Comparison of ENCODE assay signal across 9 cellular contexts in genomic region chr9:96967591-96967990, GRCh38. TPM values are rescaled to one million over a fixed set of nuclear protein-coding genes. Genes with fewer than 3 reads are reported as not detected.
DNase-seq lines count a peak whose midpoint lies in the region; TF ChIP-seq lines count a peak whose summit lies in the region.
"Not testable (repeated sequence)": the region's sequence is repeated elsewhere in the genome, so short reads cannot be mapped to it uniquely, and the experiment has no call there.
"Had no signal": no experiment of that assay in that cellular context is flagged by ENCODE, and none has a peak within 500 bp of the region (broad histone marks: within the 10 kb centered on the region; RNA-seq: fewer than 3 reads in every experiment).

No MANE protein-coding gene starts in this region.

- in situ Hi-C loops in mammary epithelial cell (cut with MboI; ENCODE audit: low sequenced_read_pairs in 2 of 2), result not testable (repeated sequence)

- BruUV-seq in mammary epithelial cell (replicated peaks; lab: Mats Ljungman, UMichigan), result not testable (repeated sequence)

- not testable (repeated sequence) for H3K27me3 ChIP-seq in WERI-Rb-1 (ENCODE audit: insufficient read depth, low read depth, severe bottlenecking); mammary epithelial cell (ENCODE audit: insufficient read depth, low read length); hepatocyte

- H3K4me2 ChIP-seq in mammary epithelial cell (ENCODE audit: insufficient read depth, low read depth, low read length), result peak overlapping the region; percentile 6
- H3K4me2 ChIP-seq in hepatocyte, result not testable (repeated sequence)

- not testable (repeated sequence) for H3K36me3 ChIP-seq in WERI-Rb-1; mammary epithelial cell (ENCODE audit: insufficient read depth, low read length); hepatocyte (replicated peaks; ENCODE audit: insufficient read depth, low read depth)

- H3K36me3 Mint-ChIP-seq in nephron progenitor cell (ENCODE audit: low read depth), result peaks cover 47% of the 10 kb centered on the region

- not testable (repeated sequence) for H3K9ac ChIP-seq in mammary epithelial cell (ENCODE audit: insufficient read depth, low read length)

- not testable (repeated sequence) for H3K9me2 ChIP-seq in hepatocyte (replicated peaks; ENCODE audit: insufficient read depth)

- H3K4me3 ChIP-seq in Jurkat, Clone E6-1 (ENCODE audit: low read length); WERI-Rb-1 (ENCODE audit: low read depth, low read length); mammary epithelial cell (replicated peaks in 1 of 3; ENCODE audit: insufficient read depth in 1 of 3, low read depth in 2 of 3, low read length in 3 of 3); hepatocyte: not testable (repeated sequence)

- not testable (repeated sequence) for H3K4me1 ChIP-seq in mammary epithelial cell (ENCODE audit: insufficient read depth, low read length); hepatocyte (ENCODE audit: insufficient read depth)

- not testable (repeated sequence) for H3K9me3 ChIP-seq in WERI-Rb-1 (ENCODE audit: severe bottlenecking); mammary epithelial cell (replicated peaks; ENCODE audit: insufficient read depth, low read length); hepatocyte (ENCODE audit: low read depth)

- H3K79me2 ChIP-seq in mammary epithelial cell (ENCODE audit: insufficient read depth, low read length) (peaks cover 36% of the 10 kb centered on the region), hepatocyte (peaks cover 13% of the 10 kb centered on the region)

- CTCF ChIA-PET in mammary epithelial cell (lab: Charles Lee; ENCODE audit: low non-redundant PET), result not testable (repeated sequence)

- dilution Hi-C loops in mammary epithelial cell (cut with HindIII; ENCODE audit: low sequenced_read_pairs), result not testable (repeated sequence)

- not testable (repeated sequence) for H3K9me3 Mint-ChIP-seq in nephron progenitor cell

- not testable (repeated sequence) for H4K20me1 ChIP-seq in mammary epithelial cell (ENCODE audit: insufficient read depth, low read length); hepatocyte (ENCODE audit: insufficient read depth, poor library complexity, severe bottlenecking)

- H2AFZ ChIP-seq in mammary epithelial cell (ENCODE audit: low read depth, low read length); hepatocyte: not testable (repeated sequence)

- not testable (repeated sequence) for H3K4me1 Mint-ChIP-seq in nephron progenitor cell

- intact Hi-C loops in mammary epithelial cell (cut with micrococcal nuclease), result not testable (repeated sequence)

- WGBS in mammary epithelial cell (ENCODE audit: low coverage, missing lambda C conversion rate), result 0% methylated on average over 5 of the region's 5 CpGs
- 61% methylated on average over 5 of the region's 5 CpGs for WGBS in hepatocyte (ENCODE audit: low lambda C conversion rate, missing lambda C conversion rate)

- H3K27me3 Mint-ChIP-seq in nephron progenitor cell (ENCODE audit: low read depth, poor library complexity), result not testable (repeated sequence)

- peak; percentile 5 for DNase-seq in DMS53 (lab: John Stamatoyannopoulos, UW)
- peak; percentile 5 for DNase-seq in Jurkat, Clone E6-1 (ENCODE audit: low read depth, low spot score)
- peak; percentile 10 for DNase-seq in NCI-H2196 (lab: John Stamatoyannopoulos, UW; ENCODE audit: unreplicated experiment)
- peak; percentile 88 for DNase-seq in WERI-Rb-1
- peak; percentile 85 for DNase-seq in mammary epithelial cell
- DNase-seq in hepatocyte (ENCODE audit: low spot score), result peak; percentile 3
- not testable (repeated sequence) for DNase-seq in nephron progenitor cell

- H3K4me3 Mint-ChIP-seq in nephron progenitor cell, result not testable (repeated sequence)

- TF ChIP-seq CTCF in WERI-Rb-1 (IDR thresholded peaks at IDR 0.05; ENCODE audit: low read depth, low read length); hepatocyte (IDR thresholded peaks at IDR 0.05; ENCODE audit: poor library complexity); nephron progenitor cell (IDR thresholded peaks at IDR 0.05): not testable (repeated sequence)
- peak in 1 of 2 donors; percentile 23 for TF ChIP-seq CTCF in mammary epithelial cell (conservative IDR thresholded peaks at IDR 0.05 in 1 of 2, IDR thresholded peaks at IDR 0.05 in 1 of 2; ENCODE audit: extremely low read depth in 1 of 2, insufficient read depth in 1 of 2, low read depth in 1 of 2, low read length in 2 of 2)

- peak overlapping the region; percentile 83 for H3K27ac Mint-ChIP-seq in nephron progenitor cell

- H3K27ac ChIP-seq in WERI-Rb-1, hepatocyte: not testable (repeated sequence)
- H3K27ac ChIP-seq in mammary epithelial cell (ENCODE audit: insufficient read depth, low read depth, low read length), result peak overlapping the region; percentile 24

RNA-seq across cellular contexts. Expression of gene NUTM2G, which starts 38.9 kb away (rescaled TPM):
- polyA plus RNA-seq in Jurkat, Clone E6-1 (2012; ENCODE audit: insufficient read depth, insufficient read length), result 0.71 TPM
- not detected for total RNA-seq in mammary epithelial cell
- polyA plus RNA-seq in mammary epithelial cell, result not detected
- not detected for polyA minus RNA-seq in mammary epithelial cell
- 0.13 and 0.32 TPM in 2 replicates for total RNA-seq in hepatocyte
- polyA plus RNA-seq in hepatocyte, result 0.35 and 0.36 TPM in 2 replicates
- total RNA-seq: Caco-2; CD4-positive, alpha-beta T cell had no signal
